9 cellular contexts compared by ENCODE assay signal in the genomic region with DNA sequence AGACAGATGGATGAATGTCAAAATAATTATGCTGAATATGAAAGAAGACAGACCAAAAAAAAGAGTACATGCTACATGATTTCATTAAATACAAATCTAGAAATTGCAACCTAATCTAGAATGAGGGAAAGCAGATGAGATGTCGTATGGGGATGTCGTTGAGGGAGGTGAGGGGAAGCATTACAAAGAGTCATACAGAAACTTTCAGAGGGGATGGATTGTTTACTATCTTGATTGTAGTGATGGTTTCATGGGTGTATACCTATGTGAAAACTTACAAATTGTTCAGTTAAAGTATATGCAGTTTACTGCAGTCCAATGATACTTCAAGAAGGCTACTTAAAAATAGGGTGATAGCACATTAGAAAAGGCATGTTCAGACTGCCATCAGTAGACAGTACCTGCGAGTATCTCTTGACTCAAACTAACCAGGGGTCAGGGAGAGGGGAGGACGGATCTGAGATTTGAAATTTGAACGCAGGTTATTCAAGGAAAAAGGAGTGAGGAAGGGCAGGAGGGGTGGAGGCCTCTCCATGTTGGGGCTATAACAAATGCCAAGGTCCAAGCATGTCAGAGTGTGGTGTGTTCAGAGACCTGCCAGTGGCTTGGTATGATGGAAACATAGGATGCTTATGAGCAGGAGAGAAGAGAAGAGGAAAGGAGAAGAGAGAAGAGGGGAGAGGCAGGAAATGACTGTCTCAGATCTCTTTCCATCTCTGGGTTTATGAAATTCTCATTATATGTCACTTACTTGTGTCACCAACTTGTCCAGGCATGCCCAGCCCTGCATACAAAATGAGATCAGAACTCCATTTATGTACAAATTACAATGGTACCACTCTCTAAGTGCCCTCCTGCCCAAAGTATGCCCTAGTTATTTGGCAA.
DNase-seq lines count a peak whose midpoint lies in the region; ATAC-seq and TF ChIP-seq lines count a peak whose summit lies in the region.
"Had no signal": no experiment of that assay in that cellular context is flagged by ENCODE, and none has a peak within 500 bp of the region (broad histone marks: within the 10 kb centered on the region; RNA-seq: fewer than 3 reads in every experiment).

No MANE protein-coding gene starts in this region.

- ATAC-seq in GM18909 (IDR thresholded peaks at IDR 0.05; ENCODE audit: poor library complexity, unreplicated experiment) (peak; percentile 54), HG03064 (IDR thresholded peaks at IDR 0.05; ENCODE audit: low read depth, unreplicated experiment) (peak; percentile 48), right lobe of liver (no peak), Right ventricle myocardium inferior (no peak)
- ATAC-seq in activated CD8-positive, alpha-beta T cell treated with anti-CD3 and anti-CD28 coated beads for 36 hours = peak; percentile 70

- no peaks in the 10 kb centered on the region for H4K20me1 ChIP-seq in BLaER1

- peaks cover 49% of the 10 kb centered on the region for H3K4me1 Mint-ChIP-seq in activated CD8-positive, alpha-beta T cell treated with anti-CD3 and anti-CD28 coated beads for 36 hours (ENCODE audit: low read depth)

- DNase-seq in activated CD8-positive, alpha-beta T cell treated with anti-CD3 and anti-CD28 coated beads for 36 hours = peak; percentile 65
- DNase-seq in right lobe of liver (no peak), substantia nigra (lab: John Stamatoyannopoulos, UW) (no peak), Kasumi-1 (lab: John Stamatoyannopoulos, UW) (no peak), Right ventricle myocardium inferior (ENCODE audit: missing footprints) (no peak)
- DNase-seq: activated CD4-positive, CD25-positive, alpha-beta regulatory T cell had no signal

- H3K4me1 ChIP-seq in BLaER1 (peaks cover 50% of the 10 kb centered on the region), right lobe of liver (no peaks in the 10 kb centered on the region)

- H3K27ac ChIP-seq in BLaER1 (peak overlapping the region; percentile 47), right lobe of liver (no peak overlapping the region), substantia nigra (ENCODE audit: low read depth, low read length, poor library complexity, severe bottlenecking) (no peak overlapping the region)

- H3K27ac Mint-ChIP-seq in activated CD8-positive, alpha-beta T cell treated with anti-CD3 and anti-CD28 coated beads for 36 hours = peak overlapping the region; percentile 90

- TF ChIP-seq POLR2A in right lobe of liver (IDR thresholded peaks at IDR 0.05) = no peak

- intact Hi-C loops in activated CD8-positive, alpha-beta T cell treated with anti-CD3 and anti-CD28 coated beads for 36 hours (cut with micrococcal nuclease) = loop anchor here (5.0 kb wide), 2 partner anchors 73 to 388 kb away; a partner anchor contains a TSS
- intact Hi-C loops in right lobe of liver (cut with DNase I) (no loop called here), Right ventricle myocardium inferior (cut with DNase I) (loop anchor here (5.0 kb wide), 1 partner anchor 248 kb away; no protein-coding TSS in a partner anchor)

- H3K4me3 Mint-ChIP-seq in activated CD8-positive, alpha-beta T cell treated with anti-CD3 and anti-CD28 coated beads for 36 hours = no peak overlapping the region

- TF ChIP-seq CTCF in activated CD8-positive, alpha-beta T cell treated with anti-CD3 and anti-CD28 coated beads for 36 hours (IDR thresholded peaks at IDR 0.05) = no peak
- no peak for TF ChIP-seq CTCF in right lobe of liver (IDR thresholded peaks at IDR 0.05)

- H3K36me3 ChIP-seq in BLaER1 = no peaks in the 10 kb centered on the region
- H3K36me3 ChIP-seq in right lobe of liver = no peaks in the 10 kb centered on the region

- H3K9ac ChIP-seq in BLaER1 = no peak overlapping the region

- WGBS in right lobe of liver (ENCODE audit: insufficient coverage, low coverage, low lambda C conversion rate, missing lambda C conversion rate) = 66% methylated on average over 5 of the region's 5 CpGs

- no peaks in the 10 kb centered on the region for H3K9me3 ChIP-seq in BLaER1
- no peaks in the 10 kb centered on the region for H3K9me3 ChIP-seq in right lobe of liver

- no peaks in the 10 kb centered on the region for H3K27me3 Mint-ChIP-seq in activated CD8-positive, alpha-beta T cell treated with anti-CD3 and anti-CD28 coated beads for 36 hours

- no peaks in the 10 kb centered on the region for H3K9me3 Mint-ChIP-seq in activated CD8-positive, alpha-beta T cell treated with anti-CD3 and anti-CD28 coated beads for 36 hours

- CTCF ChIA-PET in activated CD8-positive, alpha-beta T cell treated with anti-CD3 and anti-CD28 coated beads for 36 hours (lab: Charles Lee) = interaction anchor here (0.8 to 5.5 kb wide), 9 partner anchors 10 to 501 kb away, joined by 3 to 44 read pairs (median 3); no protein-coding TSS in a partner anchor

- POLR2A ChIA-PET in activated CD8-positive, alpha-beta T cell treated with anti-CD3 and anti-CD28 coated beads for 36 hours (lab: Charles Lee) = interaction anchor here (1.0 to 1.3 kb wide), 3 partner anchors 70 to 390 kb away, joined by 3 to 6 read pairs (median 3); a partner anchor contains a TSS

- H3K4me3 ChIP-seq in BLaER1 (no peak overlapping the region), right lobe of liver (no peak overlapping the region)

- peak overlapping the region; percentile 75 for H3K4me2 ChIP-seq in BLaER1

- no peaks in the 10 kb centered on the region for H3K36me3 Mint-ChIP-seq in activated CD8-positive, alpha-beta T cell treated with anti-CD3 and anti-CD28 coated beads for 36 hours (ENCODE audit: low read depth)

- no peaks in the 10 kb centered on the region for H3K27me3 ChIP-seq in BLaER1
- no peaks in the 10 kb centered on the region for H3K27me3 ChIP-seq in right lobe of liver

Comparison
In these comparisons a context has a peak if more than half of its experiments do, and no peak if none do; other contexts are left out.
1. ATAC-seq: peak in GM18909 (single experiment), HG03064 (single experiment) and activated CD8-positive, alpha-beta T cell treated with anti-CD3 and anti-CD28 coated beads for 36 hours (single experiment); none in right lobe of liver (0 of 4) and Right ventricle myocardium inferior (single experiment).
2. intact Hi-C loops: an anchor here in activated CD8-positive, alpha-beta T cell treated with anti-CD3 and anti-CD28 coated beads for 36 hours (5.0 kb wide) and Right ventricle myocardium inferior (5.0 kb wide); none called in right lobe of liver.